In genomic region chr1:236156512-236157208, GRCh38 we compare ENCODE assay signal across 8 cellular contexts. TPM values are rescaled to one million over a fixed set of nuclear protein-coding genes. Genes with fewer than 3 reads are reported as not detected.
DNase-seq lines count a peak whose midpoint lies in the region; ATAC-seq, FAIRE-seq and TF ChIP-seq lines count a peak whose summit lies in the region.

No MANE protein-coding gene starts in this region.

- WGBS in small intestine, 3 donors: 72 to 84% (median 77%) methylated on average over 18 of the region's 18 CpGs
- no CpG with 5 or more reads among the region's 18 CpGs for WGBS in neuronal stem cell (ENCODE audit: extremely low coverage in 2 of 2, insufficient read length in 2 of 2, insufficient replicate concordance in 1 of 2), 2 donors
- 92% methylated on average over 18 of the region's 18 CpGs for whole genome bisulfite sequencing in mammary epithelial cell (ENCODE audit: low coverage, missing lambda C conversion rate)

- TF ChIP-seq CTCF in CD4-positive, alpha-beta T cell (IDR thresholded peaks at IDR 0.05): no peak
- TF ChIP-seq CTCF in mammary epithelial cell (conservative IDR thresholded peaks at IDR 0.05 in 1 of 2, IDR thresholded peaks at IDR 0.05 in 1 of 2; ENCODE audit: extremely low read depth in 1 of 2, insufficient read depth in 1 of 2, low read depth in 1 of 2, low read length in 2 of 2): no peak

- H2AFZ ChIP-seq in neuronal stem cell (ENCODE audit: low read length): no peak overlapping the region
- H2AFZ ChIP-seq in mammary epithelial cell (ENCODE audit: low read depth, low read length): no peak overlapping the region

- H3K14ac ChIP-seq in neuronal stem cell (ENCODE audit: low read length): no peak overlapping the region

- H3K9me3 ChIP-seq in CD4-positive, alpha-beta T cell (ENCODE audit: control insufficient read depth, low read length): peaks cover 5% of the 10 kb centered on the region
- H3K9me3 ChIP-seq in small intestine (ENCODE audit: control insufficient read depth, low read depth) (no peaks in the 10 kb centered on the region), neuronal stem cell (replicated peaks in 1 of 2; ENCODE audit: control insufficient read depth in 2 of 2, insufficient read depth in 1 of 2, low read depth in 1 of 2, low read length in 2 of 2) (peaks cover 6 to 7% of the 10 kb centered on the region in 2 donors), mammary epithelial cell (replicated peaks; ENCODE audit: insufficient read depth, low read length) (peaks cover 6% of the 10 kb centered on the region)

- ATAC-seq in CD4-positive, alpha-beta T cell (ENCODE audit: poor library complexity): peak; percentile 88
- peak; percentile 88 for ATAC-seq in GM19328 (IDR thresholded peaks at IDR 0.05; ENCODE audit: unreplicated experiment)
- peak; percentile 82 for ATAC-seq in HG03139 (IDR thresholded peaks at IDR 0.05; ENCODE audit: unreplicated experiment)

- no peak overlapping the region for H4K91ac ChIP-seq in neuronal stem cell (ENCODE audit: low read depth, low read length, poor library complexity)

- H2BK120ac ChIP-seq in neuronal stem cell (ENCODE audit: low read depth, low read length): no peak overlapping the region

- no peak for FAIRE-seq in small intestine (lab: Jason Lieb, UNC)

- H3K9ac ChIP-seq in neuronal stem cell (ENCODE audit: low read depth, low read length, poor library complexity) (no peak overlapping the region), mammary epithelial cell (ENCODE audit: insufficient read depth, low read length) (no peak overlapping the region)

- no peak overlapping the region for H2BK15ac ChIP-seq in neuronal stem cell (ENCODE audit: low read length)

- dilution Hi-C loops in mammary epithelial cell (cut with HindIII; ENCODE audit: low sequenced_read_pairs): no loop called here

- no peak overlapping the region for H3K18ac ChIP-seq in neuronal stem cell (ENCODE audit: low read length)

- DNase-seq in CD4-positive, alpha-beta T cell: peak in 4 of 10 experiments; percentile 15 to 34 (median 24)
- peak; percentile 38 for DNase-seq in activated CD4-positive, CD25-positive, alpha-beta regulatory T cell treated with anti-CD3 and anti-CD28 coated beads, Interleukin-2, amount 50 U/mL, for 72 hours
- DNase-seq in small intestine (peak; percentile 53), neuronal stem cell (ENCODE audit: low spot score) (no peak), HK-2 (ENCODE audit: unreplicated experiment) (no peak), mammary epithelial cell (no peak)

- no peak overlapping the region for H4K8ac ChIP-seq in neuronal stem cell (ENCODE audit: low read depth, low read length)

- no peak overlapping the region for H3K4me3 ChIP-seq in small intestine (ENCODE audit: low read depth in 1 of 2, low read length in 2 of 2)
- H3K4me3 ChIP-seq in neuronal stem cell (ENCODE audit: low read length in 2 of 2): no peak overlapping the region
- H3K4me3 ChIP-seq in mammary epithelial cell (replicated peaks in 1 of 3; ENCODE audit: insufficient read depth in 1 of 3, low read depth in 2 of 3, low read length in 3 of 3): no peak overlapping the region

- peak overlapping the region; percentile 63 for H3K27ac Mint-ChIP-seq in CD4-positive, alpha-beta T cell

- H3K9me3 Mint-ChIP-seq in CD4-positive, alpha-beta T cell: peaks cover 6% of the 10 kb centered on the region

- no peak overlapping the region for H3K27ac ChIP-seq in CD4-positive, alpha-beta T cell (ENCODE audit: low read depth, low read length)
- H3K27ac ChIP-seq in small intestine (ENCODE audit: low read depth in 1 of 2, low read length in 1 of 2) (peak overlapping the region; percentile 1 to 43), neuronal stem cell (replicated peaks; ENCODE audit: low read length) (no peak overlapping the region), mammary epithelial cell (ENCODE audit: insufficient read depth, low read depth, low read length) (no peak overlapping the region)

- H3K27me3 Mint-ChIP-seq in CD4-positive, alpha-beta T cell: no peaks in the 10 kb centered on the region

- no peaks in the 10 kb centered on the region for H3K27me3 ChIP-seq in CD4-positive, alpha-beta T cell (ENCODE audit: control insufficient read depth, insufficient read depth, low read length)
- H3K27me3 ChIP-seq in small intestine (ENCODE audit: control insufficient read depth in 2 of 2, insufficient read depth in 2 of 2, low read length in 2 of 2): no peaks in the 10 kb centered on the region
- no peaks in the 10 kb centered on the region for H3K27me3 ChIP-seq in neuronal stem cell (ENCODE audit: control insufficient read depth in 3 of 3, insufficient read depth in 3 of 3, low read depth in 1 of 3, low read length in 3 of 3)
- H3K27me3 ChIP-seq in mammary epithelial cell (ENCODE audit: insufficient read depth, low read length): peaks cover 1% of the 10 kb centered on the region

- peaks cover 0 to 6% of the 10 kb centered on the region in 2 donors for H3K4me1 ChIP-seq in small intestine (ENCODE audit: control insufficient read depth in 2 of 2, insufficient read depth in 1 of 2, low read depth in 1 of 2, low read length in 1 of 2)
- peaks cover 0 to 2% of the 10 kb centered on the region in 2 donors for H3K4me1 ChIP-seq in neuronal stem cell (ENCODE audit: control insufficient read depth in 2 of 2, insufficient read depth in 1 of 2, low read depth in 1 of 2, low read length in 2 of 2)
- no peaks in the 10 kb centered on the region for H3K4me1 ChIP-seq in mammary epithelial cell (ENCODE audit: insufficient read depth, low read length)

- no TSS peak for BruUV-seq in mammary epithelial cell (replicated peaks; lab: Mats Ljungman, UMichigan)

- H3K36me3 Mint-ChIP-seq in CD4-positive, alpha-beta T cell (ENCODE audit: low read depth): peaks cover 26% of the 10 kb centered on the region

- CTCF ChIA-PET in CD4-positive, alpha-beta T cell (lab: Charles Lee): no interaction called here
- CTCF ChIA-PET in mammary epithelial cell (lab: Charles Lee; ENCODE audit: low non-redundant PET): no interaction called here

- no peak overlapping the region for H3K4ac ChIP-seq in neuronal stem cell (ENCODE audit: low read length)

- no peak overlapping the region for H3K23ac ChIP-seq in neuronal stem cell (ENCODE audit: low read depth, low read length, poor library complexity)

- POLR2A ChIA-PET in CD4-positive, alpha-beta T cell (lab: Charles Lee): no interaction called here

- H3K4me2 ChIP-seq in neuronal stem cell (ENCODE audit: insufficient read depth, low read length, poor library complexity, severe bottlenecking) (no peak overlapping the region), mammary epithelial cell (ENCODE audit: insufficient read depth, low read depth, low read length) (no peak overlapping the region)

- intact Hi-C loops in CD4-positive, alpha-beta T cell (cut with DNase I, micrococcal nuclease): no loop called here
- intact Hi-C loops in mammary epithelial cell (cut with micrococcal nuclease): no loop called here

- H3K36me3 ChIP-seq in small intestine (ENCODE audit: control insufficient read depth in 2 of 2, insufficient read depth in 2 of 2, low read length in 2 of 2) (no peaks in the 10 kb centered on the region), neuronal stem cell (replicated peaks in 1 of 2; ENCODE audit: control insufficient read depth in 2 of 2, insufficient read depth in 2 of 2, low read length in 2 of 2) (no peaks in the 10 kb centered on the region), mammary epithelial cell (ENCODE audit: insufficient read depth, low read length) (no peaks in the 10 kb centered on the region)

- H4K20me1 ChIP-seq in mammary epithelial cell (ENCODE audit: insufficient read depth, low read length): no peaks in the 10 kb centered on the region

- in situ Hi-C loops in mammary epithelial cell (cut with MboI; ENCODE audit: low sequenced_read_pairs in 2 of 2): no loop called here

- H2BK5ac ChIP-seq in neuronal stem cell (ENCODE audit: low read length): no peak overlapping the region

- peaks cover 6% of the 10 kb centered on the region for H3K79me2 ChIP-seq in mammary epithelial cell (ENCODE audit: insufficient read depth, low read length)

- no peaks in the 10 kb centered on the region for H3K79me1 ChIP-seq in neuronal stem cell (ENCODE audit: low read depth, low read length)

- H2BK12ac ChIP-seq in neuronal stem cell (ENCODE audit: low read length): no peak overlapping the region

- peaks cover 8% of the 10 kb centered on the region for H3K4me1 Mint-ChIP-seq in CD4-positive, alpha-beta T cell (ENCODE audit: low read depth)

- no peak overlapping the region for H2AK5ac ChIP-seq in neuronal stem cell (ENCODE audit: low read depth, low read length)

- peak overlapping the region; percentile 3 for H3K4me3 Mint-ChIP-seq in CD4-positive, alpha-beta T cell

RNA-seq across cellular contexts. Expression of gene GPR137B, which starts 14.3 kb away (rescaled TPM):
- 1 to 10 TPM; 6.3 to 7.4 TPM for total RNA-seq in CD4-positive, alpha-beta T cell
- polyA plus RNA-seq in small intestine (1 to 10 TPM; 2.0 to 6.0 (median 5.4) TPM), mammary epithelial cell (7.0 TPM)
- polyA plus RNA-seq in neuronal stem cell (2013, experiment 1 of 2): 7.5 TPM
- 7.2 TPM for polyA plus RNA-seq in neuronal stem cell (2013, experiment 2 of 2)
- total RNA-seq in mammary epithelial cell: 10 to 100 TPM; 10.2 to 24.7 TPM
- polyA minus RNA-seq in mammary epithelial cell: 2.0 TPM

Comparison
In these comparisons a context has a peak if more than half of its experiments do, and no peak if none do; other contexts are left out.
1. DNase-seq: peak in activated CD4-positive, CD25-positive, alpha-beta regulatory T cell treated with anti-CD3 and anti-CD28 coated beads, Interleukin-2, amount 50 U/mL, for 72 hours (single experiment) and small intestine (single experiment); none in neuronal stem cell (single experiment), HK-2 (single experiment) and mammary epithelial cell (single experiment).
2. H3K27ac ChIP-seq: peak in small intestine (2 of 2); none in CD4-positive, alpha-beta T cell (single experiment), neuronal stem cell (single experiment) and mammary epithelial cell (single experiment).
3. Peak in every context shown above with its lines, with median percentiles within 50 percentile points of each other: ATAC-seq.